In the genomic region with DNA sequence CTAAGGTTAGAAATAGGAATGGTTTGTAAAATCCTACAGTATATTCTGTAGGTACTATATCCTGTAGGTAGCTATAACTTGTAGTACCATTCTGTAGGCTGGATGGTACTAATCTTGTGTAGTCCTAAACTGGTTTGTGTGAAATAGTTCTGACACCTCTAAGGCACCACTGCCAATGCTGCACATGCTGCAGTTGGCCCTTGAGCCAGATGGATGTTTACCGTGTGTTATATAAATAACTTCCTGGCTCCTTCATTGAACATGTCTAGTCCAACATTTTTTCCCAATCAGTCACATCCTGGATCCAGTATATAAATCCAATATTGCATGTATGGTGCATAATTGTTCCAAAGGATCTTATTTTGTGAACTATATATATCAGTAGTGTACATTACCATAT, we compare ENCODE assay signal across 11 cellular contexts.
DNase-seq lines count a peak whose midpoint lies in the region; ATAC-seq and TF ChIP-seq lines count a peak whose summit lies in the region.
"Had no signal": no experiment of that assay in that cellular context is flagged by ENCODE, and none has a peak within 500 bp of the region (broad histone marks: within the 10 kb centered on the region; RNA-seq: fewer than 3 reads in every experiment).

No MANE protein-coding gene starts in this region.

- peaks cover 4% of the 10 kb centered on the region for H3K4me1 ChIP-seq in IMR-90 (ENCODE audit: control insufficient read depth, insufficient read depth, low read length)
- H3K4me1 ChIP-seq: psoas muscle had no signal

- no peak overlapping the region for H4K91ac ChIP-seq in IMR-90 (ENCODE audit: insufficient read depth, low read depth, low read length)

- POLR2A ChIA-PET in BJ (lab: Charles Lee) = no interaction called here
- POLR2A ChIA-PET in IMR-90 (lab: Charles Lee; ENCODE audit: unreplicated experiment) = no interaction called here

- H3K4me3 ChIP-seq in BJ (ENCODE audit: low read depth, low read length) = no peak overlapping the region
- H3K4me3 ChIP-seq in IMR-90 (ENCODE audit: insufficient read depth, low read depth, low read length) = no peak overlapping the region
- H3K4me3 ChIP-seq in brain microvascular endothelial cell (ENCODE audit: low read depth, low read length) = no peak overlapping the region
- H3K4me3 ChIP-seq: BLaER1 treated with 17β-estradiol and CSF1 and Interleukin-3, amounts not matched to agents 10 nM and 100 nM; psoas muscle had no signal

- no peak overlapping the region for H3K9ac ChIP-seq in IMR-90 (ENCODE audit: low read depth, low read length)
- H3K9ac ChIP-seq: BLaER1 treated with 17β-estradiol and CSF1 and Interleukin-3, amounts not matched to agents 10 nM and 100 nM had no signal

- dilution Hi-C loops in IMR-90 (cut with HindIII; ENCODE audit: low sequenced_read_pairs, unreplicated experiment) = no loop called here

- TF ChIP-seq POLR2A in IMR-90 (IDR thresholded peaks at IDR 0.05; ENCODE audit: low read depth, low read length) = no peak

- TF ChIP-seq CTCF in BJ (IDR thresholded peaks at IDR 0.05; ENCODE audit: insufficient read depth, low read depth, low read length) (no peak), IMR-90 (conservative IDR thresholded peaks at IDR 0.05; ENCODE audit: low read depth, low read length) (no peak), brain microvascular endothelial cell (IDR thresholded peaks at IDR 0.05; ENCODE audit: low read depth, low read length, missing control alignments) (no peak)

- H3K4me2 ChIP-seq in IMR-90 (ENCODE audit: low read depth, low read length) = no peak overlapping the region
- H3K4me2 ChIP-seq: BLaER1 treated with 17β-estradiol and CSF1 and Interleukin-3, amounts not matched to agents 10 nM and 100 nM had no signal

- H3K27me3 ChIP-seq in BJ (ENCODE audit: control insufficient read depth, insufficient read depth, low read length) = no peaks in the 10 kb centered on the region
- no peaks in the 10 kb centered on the region for H3K27me3 ChIP-seq in IMR-90 (ENCODE audit: control insufficient read depth, insufficient read depth, low read length)
- H3K27me3 ChIP-seq in brain microvascular endothelial cell (replicated peaks) = no peaks in the 10 kb centered on the region
- H3K27me3 ChIP-seq: BLaER1 treated with 17β-estradiol and CSF1 and Interleukin-3, amounts not matched to agents 10 nM and 100 nM had no signal

- H2AFZ ChIP-seq in IMR-90 (replicated peaks; ENCODE audit: low read length, poor library complexity) = no peak overlapping the region

- H4K8ac ChIP-seq in IMR-90 (ENCODE audit: low read depth in 2 of 2, low read length in 2 of 2) = no peak overlapping the region

- H2AK5ac ChIP-seq in IMR-90 (ENCODE audit: low read depth, low read length) = no peak overlapping the region

- no CpG with 5 or more reads among the region's 1 CpG for WGBS in IMR-90 (ENCODE audit: extremely low coverage in 2 of 2, insufficient read length in 1 of 2), 2 experiments

- H3K9me1 ChIP-seq in IMR-90 (ENCODE audit: insufficient read depth, low read length) = no peaks in the 10 kb centered on the region; the same call in 1 of the 2 replicates

- no peak overlapping the region for H3K27ac ChIP-seq in IMR-90 (ENCODE audit: insufficient read depth, low read length)
- no peak overlapping the region for H3K27ac ChIP-seq in brain microvascular endothelial cell
- H3K27ac ChIP-seq: BLaER1 treated with 17β-estradiol and CSF1 and Interleukin-3, amounts not matched to agents 10 nM and 100 nM; psoas muscle had no signal

- peaks cover 3 to 11% of the 10 kb centered on the region in 2 experiments; a peak in 2 of 4 replicates for H3K79me1 ChIP-seq in IMR-90 (ENCODE audit: low read depth in 1 of 2, low read length in 2 of 2)

- intact Hi-C loops in IMR-90 (cut with micrococcal nuclease) = no loop called here

- no peak overlapping the region for H3K18ac ChIP-seq in IMR-90 (ENCODE audit: low read depth, low read length)

- H3K23ac ChIP-seq in IMR-90 (ENCODE audit: low read depth, low read length) = no peak overlapping the region

- no peak overlapping the region for H3K56ac ChIP-seq in IMR-90 (ENCODE audit: extremely low read depth, insufficient read depth, low read length)

- no peaks in the 10 kb centered on the region for H3K9me3 ChIP-seq in IMR-90 (ENCODE audit: control insufficient read depth, insufficient read depth, low read length)
- H3K9me3 ChIP-seq: BLaER1 treated with 17β-estradiol and CSF1 and Interleukin-3, amounts not matched to agents 10 nM and 100 nM; psoas muscle had no signal

- CTCF ChIA-PET in BJ (lab: Yijun Ruan, JAX) = interaction anchor here (0.7 kb wide), 1 partner anchor 18 kb away, joined by 4 read pairs; no protein-coding TSS in a partner anchor
- CTCF ChIA-PET in IMR-90 (lab: Yijun Ruan, JAX) = interaction anchor here (0.6 kb wide), 1 partner anchor 205 kb away, joined by 4 read pairs; no protein-coding TSS in a partner anchor

- no TSS peak for BruUV-seq in IMR-90 (replicated peaks; lab: Mats Ljungman, UMichigan)

- no peaks in the 10 kb centered on the region for H3K36me3 ChIP-seq in BJ (ENCODE audit: control insufficient read depth, insufficient read depth, low read length)
- no peaks in the 10 kb centered on the region for H3K36me3 ChIP-seq in IMR-90 (ENCODE audit: control insufficient read depth, insufficient read depth, low read length)
- no peaks in the 10 kb centered on the region for H3K36me3 ChIP-seq in brain microvascular endothelial cell (replicated peaks)

- H2BK5ac ChIP-seq in IMR-90 (ENCODE audit: low read depth, low read length, poor library complexity, severe bottlenecking) = peak overlapping the region; percentile 90

- H4K5ac ChIP-seq in IMR-90 (ENCODE audit: low read depth, low read length) = no peak overlapping the region

- in situ Hi-C loops in IMR-90 (cut with MboI; ENCODE audit: low sequenced_read_pairs) = no loop called here
- in situ Hi-C loops in brain microvascular endothelial cell (cut with HindIII; ENCODE audit: low pct_ligation_motif_present, low sequenced_read_pairs) = no loop called here

- no peak overlapping the region for H2AK9ac ChIP-seq in IMR-90 (replicated peaks; ENCODE audit: low read depth, low read length, poor library complexity)

- H2BK120ac ChIP-seq in IMR-90 (ENCODE audit: low read depth, low read length) = peak overlapping the region; percentile 81; the same call in 1 of the 2 replicates

- ATAC-seq in IMR-90 (ENCODE audit: low read depth) = peak; percentile 41
- ATAC-seq in HG02938 (IDR thresholded peaks at IDR 0.05; ENCODE audit: unreplicated experiment) = no peak
- ATAC-seq: stimulated activated memory B cell treated with anti-CD40 and anti-IgM and Interleukin-4, amounts not matched to agents 10 μg/mL and 1 μg/mL and 100 μg/mL, for 72 hours had no signal

- DNase-seq in BJ (ENCODE audit: low read depth) (peak; percentile 9), IMR-90 (peak; percentile 85), brain microvascular endothelial cell (peak; percentile 48), kidney tubule cell (ENCODE audit: low spot score) (peak; percentile 9), NCI-H2107 (lab: John Stamatoyannopoulos, UW) (no peak), DMS 273 treated with DMSO at 0.1 percent for 48 hours (lab: John Stamatoyannopoulos, UW) (no peak)
- DNase-seq in activated CD4-positive, alpha-beta T cell treated with anti-CD3 and anti-CD28 coated beads, Interleukin-2, amount 50 U/mL, for 48 hours = no peak
- DNase-seq: psoas muscle had no signal

- no peak overlapping the region for H2BK15ac ChIP-seq in IMR-90 (ENCODE audit: low read depth, low read length)

- no peaks in the 10 kb centered on the region for H4K20me1 ChIP-seq in IMR-90 (ENCODE audit: insufficient read depth, low read length)

- peak overlapping the region; percentile 2; the same call in 1 of the 2 replicates for H2BK20ac ChIP-seq in IMR-90 (ENCODE audit: low read depth, low read length)

- peak overlapping the region; percentile 78; the same call in 1 of the 2 replicates for H3K4ac ChIP-seq in IMR-90 (ENCODE audit: low read depth, low read length)

- no peak for TF ChIP-seq RAD21 in IMR-90 (IDR thresholded peaks at IDR 0.05; ENCODE audit: low read length)

- H3K14ac ChIP-seq in IMR-90 (replicated peaks; ENCODE audit: low read depth, low read length) = no peak overlapping the region

TF ChIP-seq in IMR-90, 13 proteins besides CTCF, POLR2A, EP300 and RAD21:
- TF ChIP-seq MAZ (IDR thresholded peaks at IDR 0.05; ENCODE audit: borderline replicate concordance, low read depth, low read length) (no peak), MXI1 (IDR thresholded peaks at IDR 0.05; ENCODE audit: borderline replicate concordance, low read depth, low read length) (no peak), CHD1 (IDR thresholded peaks at IDR 0.05; ENCODE audit: low read depth, low read length) (no peak), BHLHE40 (IDR thresholded peaks at IDR 0.05; ENCODE audit: low read depth, low read length) (peak; percentile 93), FOS (IDR thresholded peaks at IDR 0.05; ENCODE audit: low read depth, low read length) (no peak), RFX5 (IDR thresholded peaks at IDR 0.05; ENCODE audit: low read depth, low read length) (no peak)
- TF ChIP-seq, protein P1, sequence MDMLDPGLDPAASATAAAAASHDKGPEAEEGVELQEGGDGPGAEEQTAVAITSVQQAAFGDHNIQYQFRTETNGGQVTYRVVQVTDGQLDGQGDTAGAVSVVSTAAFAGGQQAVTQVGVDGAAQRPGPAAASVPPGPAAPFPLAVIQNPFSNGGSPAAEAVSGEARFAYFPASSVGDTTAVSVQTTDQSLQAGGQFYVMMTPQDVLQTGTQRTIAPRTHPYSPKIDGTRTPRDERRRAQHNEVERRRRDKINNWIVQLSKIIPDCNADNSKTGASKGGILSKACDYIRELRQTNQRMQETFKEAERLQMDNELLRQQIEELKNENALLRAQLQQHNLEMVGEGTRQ (IDR thresholded peaks at IDR 0.05; ENCODE audit: low read depth, low read length) = no peak

Comparison
In these comparisons a context has a peak if more than half of its experiments do, and no peak if none do; other contexts are left out.
1. DNase-seq: peak in BJ (single experiment), IMR-90 (single experiment), brain microvascular endothelial cell (single experiment) and kidney tubule cell (single experiment); none in NCI-H2107 (single experiment), activated CD4-positive, alpha-beta T cell treated with anti-CD3 and anti-CD28 coated beads, Interleukin-2, amount 50 U/mL, for 48 hours (0 of 2) and DMS 273 treated with DMSO at 0.1 percent for 48 hours (single experiment).